Comparison of ENCODE assay signal across 1 cellular context in genomic region chr2:240905176-240905781, GRCh38.
TF ChIP-seq lines count a peak whose summit lies in the region.

No MANE protein-coding gene starts in this region.

TF ChIP-seq in Ishikawa, 13 proteins besides CTCF, POLR2A, EP300 and RAD21 (continued from another document):
- TF ChIP-seq USF1 (IDR thresholded peaks at IDR 0.05): peak; percentile 52; the same call in 1 of the 2 replicates
- no peak for TF ChIP-seq CEBPB (IDR thresholded peaks at IDR 0.05)
- peak; percentile 57 for TF ChIP-seq YY1 (IDR thresholded peaks at IDR 0.05; ENCODE audit: low read depth)
- no peak for TF ChIP-seq CREB1 (IDR thresholded peaks at IDR 0.05; ENCODE audit: low read depth)
- TF ChIP-seq REST (IDR thresholded peaks at IDR 0.05; ENCODE audit: low read depth): no peak
- no peak for TF ChIP-seq EGR1 (IDR thresholded peaks at IDR 0.05)
- TF ChIP-seq TCF12 (IDR thresholded peaks at IDR 0.05; ENCODE audit: low read depth): peak; percentile 90
- 0 out of 2 replicates have a peak, but pooled peaks have one; percentile 34 for TF ChIP-seq FOXM1 (IDR thresholded peaks at IDR 0.05; ENCODE audit: borderline replicate concordance, low read depth)
